In the genomic region with DNA sequence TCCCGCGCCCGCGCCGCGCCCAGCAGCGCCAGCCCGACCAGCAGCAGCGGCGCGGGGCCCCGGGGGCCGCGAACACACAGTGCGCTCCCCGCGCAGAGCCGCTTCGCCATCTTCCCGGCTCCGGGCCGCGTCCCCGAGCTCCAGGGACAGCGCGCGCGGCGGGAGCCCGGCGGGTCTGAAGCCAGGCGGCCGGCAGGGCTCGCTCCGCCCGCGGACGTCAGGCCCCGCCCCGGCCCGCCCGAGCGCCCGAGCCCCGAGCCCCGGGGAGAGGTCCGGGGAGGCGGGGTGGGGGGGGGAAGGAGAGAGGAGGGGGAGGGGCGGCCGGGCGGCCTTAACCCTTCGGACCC, we compare ENCODE assay signal across 8 cellular contexts. TPM values are rescaled to one million over a fixed set of nuclear protein-coding genes. Genes with fewer than 3 reads are reported as not detected.
DNase-seq lines count a peak whose midpoint lies in the region; ATAC-seq and TF ChIP-seq lines count a peak whose summit lies in the region.

A gene with protein sequence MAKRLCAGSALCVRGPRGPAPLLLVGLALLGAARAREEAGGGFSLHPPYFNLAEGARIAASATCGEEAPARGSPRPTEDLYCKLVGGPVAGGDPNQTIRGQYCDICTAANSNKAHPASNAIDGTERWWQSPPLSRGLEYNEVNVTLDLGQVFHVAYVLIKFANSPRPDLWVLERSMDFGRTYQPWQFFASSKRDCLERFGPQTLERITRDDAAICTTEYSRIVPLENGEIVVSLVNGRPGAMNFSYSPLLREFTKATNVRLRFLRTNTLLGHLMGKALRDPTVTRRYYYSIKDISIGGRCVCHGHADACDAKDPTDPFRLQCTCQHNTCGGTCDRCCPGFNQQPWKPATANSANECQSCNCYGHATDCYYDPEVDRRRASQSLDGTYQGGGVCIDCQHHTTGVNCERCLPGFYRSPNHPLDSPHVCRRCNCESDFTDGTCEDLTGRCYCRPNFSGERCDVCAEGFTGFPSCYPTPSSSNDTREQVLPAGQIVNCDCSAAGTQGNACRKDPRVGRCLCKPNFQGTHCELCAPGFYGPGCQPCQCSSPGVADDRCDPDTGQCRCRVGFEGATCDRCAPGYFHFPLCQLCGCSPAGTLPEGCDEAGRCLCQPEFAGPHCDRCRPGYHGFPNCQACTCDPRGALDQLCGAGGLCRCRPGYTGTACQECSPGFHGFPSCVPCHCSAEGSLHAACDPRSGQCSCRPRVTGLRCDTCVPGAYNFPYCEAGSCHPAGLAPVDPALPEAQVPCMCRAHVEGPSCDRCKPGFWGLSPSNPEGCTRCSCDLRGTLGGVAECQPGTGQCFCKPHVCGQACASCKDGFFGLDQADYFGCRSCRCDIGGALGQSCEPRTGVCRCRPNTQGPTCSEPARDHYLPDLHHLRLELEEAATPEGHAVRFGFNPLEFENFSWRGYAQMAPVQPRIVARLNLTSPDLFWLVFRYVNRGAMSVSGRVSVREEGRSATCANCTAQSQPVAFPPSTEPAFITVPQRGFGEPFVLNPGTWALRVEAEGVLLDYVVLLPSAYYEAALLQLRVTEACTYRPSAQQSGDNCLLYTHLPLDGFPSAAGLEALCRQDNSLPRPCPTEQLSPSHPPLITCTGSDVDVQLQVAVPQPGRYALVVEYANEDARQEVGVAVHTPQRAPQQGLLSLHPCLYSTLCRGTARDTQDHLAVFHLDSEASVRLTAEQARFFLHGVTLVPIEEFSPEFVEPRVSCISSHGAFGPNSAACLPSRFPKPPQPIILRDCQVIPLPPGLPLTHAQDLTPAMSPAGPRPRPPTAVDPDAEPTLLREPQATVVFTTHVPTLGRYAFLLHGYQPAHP (N-terminal part only) (minus strand): TSS at position 177 of the 347 bp plus-strand sequence. CDS start 67 bp downstream, at position 110.

- H3K4me1 Mint-ChIP-seq in activated CD4-positive, alpha-beta T cell treated with anti-CD3 and anti-CD28 coated beads, Interleukin-2, amount 10 ng/mL, durations not matched to agents 7 days and 5 days = no peaks in the 10 kb centered on the region

- peak within 1 kb of the TSS; percentile 82 for H3K4me3 ChIP-seq in kidney epithelial cell (ENCODE audit: low read depth, low read length)

- H3K27ac ChIP-seq in caudate nucleus (ENCODE audit: low read depth, low read length) = peak within 1 kb of the TSS; percentile 32

- peak within 1 kb of the TSS; percentile 27 for H3K4me3 Mint-ChIP-seq in activated CD4-positive, alpha-beta T cell treated with anti-CD3 and anti-CD28 coated beads, Interleukin-2, amount 10 ng/mL, durations not matched to agents 7 days and 5 days

- H3K27me3 Mint-ChIP-seq in activated CD4-positive, alpha-beta T cell treated with anti-CD3 and anti-CD28 coated beads, Interleukin-2, amount 10 ng/mL, durations not matched to agents 7 days and 5 days = peaks cover 27% of the 10 kb centered on the region

- no peak for TF ChIP-seq CTCF in kidney epithelial cell (IDR thresholded peaks at IDR 0.05; ENCODE audit: insufficient read depth, low read length, poor library complexity, severe bottlenecking)

- H3K9me3 Mint-ChIP-seq in activated CD4-positive, alpha-beta T cell treated with anti-CD3 and anti-CD28 coated beads, Interleukin-2, amount 10 ng/mL, durations not matched to agents 7 days and 5 days = no peaks in the 10 kb centered on the region

- POLR2A ChIA-PET in activated CD4-positive, alpha-beta T cell treated with anti-CD3 and anti-CD28 coated beads, Interleukin-2, amount 10 ng/mL, durations not matched to agents 7 days and 5 days (lab: Charles Lee) = no interaction called here

- no peak for ATAC-seq in stimulated activated naive CD8-positive, alpha-beta T cell treated with anti-CD3 and anti-CD28 coated beads, Interleukin-15, Interleukin-2, amounts not matched to agents 100 U/mL and 50 U/mL, for 24 hours
- ATAC-seq in HG03457 (IDR thresholded peaks at IDR 0.05; ENCODE audit: unreplicated experiment) = no peak

- H3K36me3 ChIP-seq in kidney epithelial cell (ENCODE audit: control insufficient read depth, insufficient read depth, low read length) = no peaks in the 10 kb centered on the region

- H3K27ac Mint-ChIP-seq in activated CD4-positive, alpha-beta T cell treated with anti-CD3 and anti-CD28 coated beads, Interleukin-2, amount 10 ng/mL, durations not matched to agents 7 days and 5 days = no peak within 1 kb of the TSS

- H3K36me3 Mint-ChIP-seq in activated CD4-positive, alpha-beta T cell treated with anti-CD3 and anti-CD28 coated beads, Interleukin-2, amount 10 ng/mL, durations not matched to agents 7 days and 5 days (ENCODE audit: low read depth) = no peaks in the 10 kb centered on the region

- H3K27me3 ChIP-seq in kidney epithelial cell (ENCODE audit: control insufficient read depth, insufficient read depth, low read length) = no peaks in the 10 kb centered on the region

- CTCF ChIA-PET in activated CD4-positive, alpha-beta T cell treated with anti-CD3 and anti-CD28 coated beads, Interleukin-2, amount 10 ng/mL, durations not matched to agents 7 days and 5 days (lab: Charles Lee) = interaction anchor here (0.9 kb wide), 1 partner anchor 48 kb away, joined by 3 read pairs; no protein-coding TSS in a partner anchor

- DNase-seq in activated CD4-positive, alpha-beta T cell treated with anti-CD3 and anti-CD28 coated beads, Interleukin-2, amount 10 ng/mL, durations not matched to agents 7 days and 5 days = no peak
- DNase-seq in activated CD4-positive, alpha-beta T cell treated with anti-CD3 and anti-CD28 coated beads, Interleukin-2, amount 50 U/mL, for 48 hours = no peak
- peak; percentile 53 for DNase-seq in NCI-H510A (lab: John Stamatoyannopoulos, UW)
- DNase-seq in caudate nucleus (lab: John Stamatoyannopoulos, UW) = peak in 9 of 61 donors; percentile 13 to 50 (median 32)
- DNase-seq in kidney epithelial cell (ENCODE audit: low read depth) = no peak
- peak; percentile 31 for DNase-seq in stimulated activated naive CD8-positive, alpha-beta T cell treated with anti-CD3 and anti-CD28 coated beads, Interleukin-15, Interleukin-2, amounts not matched to agents 100 U/mL and 50 U/mL, for 24 hours
- DNase-seq in retina = no peak

RNA-seq across cellular contexts. Expression of the gene that starts here (rescaled TPM):
- total RNA-seq in activated CD4-positive, alpha-beta T cell treated with anti-CD3 and anti-CD28 coated beads, Interleukin-2, amount 10 ng/mL, durations not matched to agents 7 days and 5 days = under 1 TPM; 0.64 to 0.67 TPM
- 359 and 455 TPM in 2 replicates for total RNA-seq in kidney epithelial cell

Comparison
In these comparisons a context has a peak if more than half of its experiments do, and no peak if none do; other contexts are left out.
1. RNA of the gene that starts here (total RNA-seq): 359 to 455 TPM in kidney epithelial cell; 0.64 to 0.67 TPM in activated CD4-positive, alpha-beta T cell treated with anti-CD3 and anti-CD28 coated beads, Interleukin-2, amount 10 ng/mL, durations not matched to agents 7 days and 5 days; every median in the first group is over 100 times any median in the second.
2. DNase-seq: peak in NCI-H510A (single experiment) and stimulated activated naive CD8-positive, alpha-beta T cell treated with anti-CD3 and anti-CD28 coated beads, Interleukin-15, Interleukin-2, amounts not matched to agents 100 U/mL and 50 U/mL, for 24 hours (single experiment); none in activated CD4-positive, alpha-beta T cell treated with anti-CD3 and anti-CD28 coated beads, Interleukin-2, amount 10 ng/mL, durations not matched to agents 7 days and 5 days (single experiment), activated CD4-positive, alpha-beta T cell treated with anti-CD3 and anti-CD28 coated beads, Interleukin-2, amount 50 U/mL, for 48 hours (0 of 2), kidney epithelial cell (single experiment) and retina (single experiment).